1 cellular context compared by ENCODE assay signal in genomic region chr16:58733671-58734458, GRCh38.
TF ChIP-seq lines count a peak whose summit lies in the region.

Gene GOT2, minus strand, starts transcription at chr16:58734316. Its CDS starts 88 bp downstream, at chr16:58734228.

TF ChIP-seq in K562, 482 proteins besides CTCF, POLR2A, EP300 and RAD21 (continued from another document and continues in another):
- TF ChIP-seq, protein P1, sequence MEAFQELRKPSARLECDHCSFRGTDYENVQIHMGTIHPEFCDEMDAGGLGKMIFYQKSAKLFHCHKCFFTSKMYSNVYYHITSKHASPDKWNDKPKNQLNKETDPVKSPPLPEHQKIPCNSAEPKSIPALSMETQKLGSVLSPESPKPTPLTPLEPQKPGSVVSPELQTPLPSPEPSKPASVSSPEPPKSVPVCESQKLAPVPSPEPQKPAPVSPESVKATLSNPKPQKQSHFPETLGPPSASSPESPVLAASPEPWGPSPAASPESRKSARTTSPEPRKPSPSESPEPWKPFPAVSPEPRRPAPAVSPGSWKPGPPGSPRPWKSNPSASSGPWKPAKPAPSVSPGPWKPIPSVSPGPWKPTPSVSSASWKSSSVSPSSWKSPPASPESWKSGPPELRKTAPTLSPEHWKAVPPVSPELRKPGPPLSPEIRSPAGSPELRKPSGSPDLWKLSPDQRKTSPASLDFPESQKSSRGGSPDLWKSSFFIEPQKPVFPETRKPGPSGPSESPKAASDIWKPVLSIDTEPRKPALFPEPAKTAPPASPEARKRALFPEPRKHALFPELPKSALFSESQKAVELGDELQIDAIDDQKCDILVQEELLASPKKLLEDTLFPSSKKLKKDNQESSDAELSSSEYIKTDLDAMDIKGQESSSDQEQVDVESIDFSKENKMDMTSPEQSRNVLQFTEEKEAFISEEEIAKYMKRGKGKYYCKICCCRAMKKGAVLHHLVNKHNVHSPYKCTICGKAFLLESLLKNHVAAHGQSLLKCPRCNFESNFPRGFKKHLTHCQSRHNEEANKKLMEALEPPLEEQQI (IDR thresholded peaks at IDR 0.05): peak; percentile 96
- peak; percentile 90 for TF ChIP-seq TAF1 (IDR thresholded peaks at IDR 0.05; ENCODE audit: control insufficient read depth, extremely low read depth, insufficient read depth, low read length, severe bottlenecking)
- TF ChIP-seq FOXK1 (CRISPR knock-in tag; IDR thresholded peaks at IDR 0.05; ENCODE audit: borderline replicate concordance): peak; percentile 89
- TF ChIP-seq AFF4 (CRISPR knock-in tag; IDR thresholded peaks at IDR 0.05): peak; percentile 90
- no peak; the same call in 1 of the 2 replicates for TF ChIP-seq NFRKB (IDR thresholded peaks at IDR 0.05; ENCODE audit: low read depth)
- peak; percentile 89 for TF ChIP-seq SUPT5H (IDR thresholded peaks at IDR 0.05)
- TF ChIP-seq SOX6 (IDR thresholded peaks at IDR 0.05): peak; percentile 71; the same call in 1 of the 2 replicates
- TF ChIP-seq TEAD1 (CRISPR knock-in tag; IDR thresholded peaks at IDR 0.05): peak; percentile 38 to 61; a peak in 2 of 4 replicates
- peak; percentile 74 for TF ChIP-seq POLR2B (IDR thresholded peaks at IDR 0.05; ENCODE audit: low read depth, partially characterized antibody)
- TF ChIP-seq PCBP1 (IDR thresholded peaks at IDR 0.05; ENCODE audit: low read depth, low read length, poor library complexity, severe bottlenecking): peak; percentile 62
- TF ChIP-seq, protein P2, sequence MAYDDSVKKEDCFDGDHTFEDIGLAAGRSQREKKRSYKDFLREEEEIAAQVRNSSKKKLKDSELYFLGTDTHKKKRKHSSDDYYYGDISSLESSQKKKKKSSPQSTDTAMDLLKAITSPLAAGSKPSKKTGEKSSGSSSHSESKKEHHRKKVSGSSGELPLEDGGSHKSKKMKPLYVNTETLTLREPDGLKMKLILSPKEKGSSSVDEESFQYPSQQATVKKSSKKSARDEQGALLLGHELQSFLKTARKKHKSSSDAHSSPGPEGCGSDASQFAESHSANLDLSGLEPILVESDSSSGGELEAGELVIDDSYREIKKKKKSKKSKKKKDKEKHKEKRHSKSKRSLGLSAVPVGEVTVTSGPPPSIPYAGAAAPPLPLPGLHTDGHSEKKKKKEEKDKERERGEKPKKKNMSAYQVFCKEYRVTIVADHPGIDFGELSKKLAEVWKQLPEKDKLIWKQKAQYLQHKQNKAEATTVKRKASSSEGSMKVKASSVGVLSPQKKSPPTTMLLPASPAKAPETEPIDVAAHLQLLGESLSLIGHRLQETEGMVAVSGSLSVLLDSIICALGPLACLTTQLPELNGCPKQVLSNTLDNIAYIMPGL (CRISPR knock-in tag; IDR thresholded peaks at IDR 0.05): peak; percentile 94
- TF ChIP-seq PRDM10 (IDR thresholded peaks at IDR 0.05; ENCODE audit: partially characterized antibody): peak; percentile 32
- TF ChIP-seq CBX1 (IDR thresholded peaks at IDR 0.05; ENCODE audit: low read depth): peak; percentile 79; the same call in 1 of the 2 replicates
- TF ChIP-seq EZH2 (IDR thresholded peaks at IDR 0.05; ENCODE audit: borderline replicate concordance, low read depth, low read length): no peak
- peak; percentile 64 for TF ChIP-seq GABPA (tag; conservative IDR thresholded peaks at IDR 0.05; ENCODE audit: low read depth)
- peak in 1 of 2 experiments; percentile 88; a peak in 2 of 4 replicates for TF ChIP-seq HDAC1 (IDR thresholded peaks at IDR 0.05)
- peak; percentile 25; the same call in 1 of the 2 replicates for TF ChIP-seq L3MBTL2 (IDR thresholded peaks at IDR 0.05)
- no peak; the same call in 1 of the 2 replicates for TF ChIP-seq ZBTB17 (CRISPR knock-in tag; IDR thresholded peaks at IDR 0.05)
- TF ChIP-seq MTA3 (IDR thresholded peaks at IDR 0.05; ENCODE audit: borderline replicate concordance): peak; percentile 50; the same call in 1 of the 2 replicates
- no peak for TF ChIP-seq PRPF4 (IDR thresholded peaks at IDR 0.05; ENCODE audit: insufficient read depth, low read depth, low read length, poor library complexity, severe bottlenecking)
- peak; percentile 95 for TF ChIP-seq RBFOX2 (IDR thresholded peaks at IDR 0.05; ENCODE audit: low read depth, low read length)
- peak; percentile 39; the same call in 1 of the 2 replicates for TF ChIP-seq EGR1 (conservative IDR thresholded peaks at IDR 0.05)
- no peak for TF ChIP-seq HSF4 (CRISPR knock-in tag; IDR thresholded peaks at IDR 0.05; ENCODE audit: borderline replicate concordance)
- peak; percentile 15; the same call in 1 of the 2 replicates for TF ChIP-seq NR1H2 (CRISPR knock-in tag; IDR thresholded peaks at IDR 0.05)
- TF ChIP-seq RCOR1 (IDR thresholded peaks at IDR 0.05; ENCODE audit: borderline replicate concordance in 1 of 2, low read depth in 2 of 2, low read length in 2 of 2): peak in 1 of 2 experiments; percentile 79; a peak in 2 of 4 replicates
- TF ChIP-seq ZNF408 (CRISPR knock-in tag; IDR thresholded peaks at IDR 0.05; ENCODE audit: low read depth): no peak
- TF ChIP-seq, protein P3, sequence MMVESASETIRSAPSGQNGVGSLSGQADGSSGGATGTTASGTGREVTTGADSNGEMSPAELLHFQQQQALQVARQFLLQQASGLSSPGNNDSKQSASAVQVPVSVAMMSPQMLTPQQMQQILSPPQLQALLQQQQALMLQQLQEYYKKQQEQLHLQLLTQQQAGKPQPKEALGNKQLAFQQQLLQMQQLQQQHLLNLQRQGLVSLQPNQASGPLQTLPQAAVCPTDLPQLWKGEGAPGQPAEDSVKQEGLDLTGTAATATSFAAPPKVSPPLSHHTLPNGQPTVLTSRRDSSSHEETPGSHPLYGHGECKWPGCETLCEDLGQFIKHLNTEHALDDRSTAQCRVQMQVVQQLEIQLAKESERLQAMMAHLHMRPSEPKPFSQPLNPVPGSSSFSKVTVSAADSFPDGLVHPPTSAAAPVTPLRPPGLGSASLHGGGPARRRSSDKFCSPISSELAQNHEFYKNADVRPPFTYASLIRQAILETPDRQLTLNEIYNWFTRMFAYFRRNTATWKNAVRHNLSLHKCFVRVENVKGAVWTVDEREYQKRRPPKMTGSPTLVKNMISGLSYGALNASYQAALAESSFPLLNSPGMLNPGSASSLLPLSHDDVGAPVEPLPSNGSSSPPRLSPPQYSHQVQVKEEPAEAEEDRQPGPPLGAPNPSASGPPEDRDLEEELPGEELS (CRISPR knock-in tag; IDR thresholded peaks at IDR 0.05; ENCODE audit: borderline replicate concordance): peak; percentile 93
- TF ChIP-seq TFAP4 (CRISPR knock-in tag; IDR thresholded peaks at IDR 0.05; ENCODE audit: borderline replicate concordance): peak; percentile 91
- TF ChIP-seq USF1 (CRISPR knock-in tag; IDR thresholded peaks at IDR 0.05): peak; percentile 54
- peak in 1 of 2 experiments; percentile 86; a peak in 2 of 3 replicates for TF ChIP-seq CBX3 (IDR thresholded peaks at IDR 0.05; ENCODE audit: borderline replicate concordance in 1 of 2, low read length in 2 of 2)
- no peak for TF ChIP-seq ZNF282 (CRISPR knock-in tag; IDR thresholded peaks at IDR 0.05)
- TF ChIP-seq JUN (IDR thresholded peaks at IDR 0.05; ENCODE audit: borderline replicate concordance, low read depth, low read length): 0 out of 2 replicates have a peak, but pooled peaks have one; percentile 35
- TF ChIP-seq JUN (CRISPR knock-in tag; IDR thresholded peaks at IDR 0.05; ENCODE audit: borderline replicate concordance): no peak; the same call in 1 of the 2 replicates
- TF ChIP-seq, protein P4, sequence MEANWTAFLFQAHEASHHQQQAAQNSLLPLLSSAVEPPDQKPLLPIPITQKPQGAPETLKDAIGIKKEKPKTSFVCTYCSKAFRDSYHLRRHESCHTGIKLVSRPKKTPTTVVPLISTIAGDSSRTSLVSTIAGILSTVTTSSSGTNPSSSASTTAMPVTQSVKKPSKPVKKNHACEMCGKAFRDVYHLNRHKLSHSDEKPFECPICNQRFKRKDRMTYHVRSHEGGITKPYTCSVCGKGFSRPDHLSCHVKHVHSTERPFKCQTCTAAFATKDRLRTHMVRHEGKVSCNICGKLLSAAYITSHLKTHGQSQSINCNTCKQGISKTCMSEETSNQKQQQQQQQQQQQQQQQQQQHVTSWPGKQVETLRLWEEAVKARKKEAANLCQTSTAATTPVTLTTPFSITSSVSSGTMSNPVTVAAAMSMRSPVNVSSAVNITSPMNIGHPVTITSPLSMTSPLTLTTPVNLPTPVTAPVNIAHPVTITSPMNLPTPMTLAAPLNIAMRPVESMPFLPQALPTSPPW (CRISPR knock-in tag; IDR thresholded peaks at IDR 0.05): peak; percentile 52; the same call in 1 of the 2 replicates
- no peak for TF ChIP-seq ZNF184 (CRISPR knock-in tag; IDR thresholded peaks at IDR 0.05)
- peak; percentile 50; the same call in 1 of the 2 replicates for TF ChIP-seq LARP7 (IDR thresholded peaks at IDR 0.05)
- peak; percentile 40; the same call in 1 of the 2 replicates for TF ChIP-seq ZKSCAN1 (IDR thresholded peaks at IDR 0.05; ENCODE audit: low read depth, low read length)
- 0 out of 2 replicates have a peak, but pooled peaks have one; percentile 9 for TF ChIP-seq MEF2A (IDR thresholded peaks at IDR 0.05; ENCODE audit: control insufficient read depth, low read depth, low read length)
- TF ChIP-seq LCOR (CRISPR knock-in tag; IDR thresholded peaks at IDR 0.05): peak; percentile 73; the same call in 1 of the 2 replicates
- TF ChIP-seq, protein P5, sequence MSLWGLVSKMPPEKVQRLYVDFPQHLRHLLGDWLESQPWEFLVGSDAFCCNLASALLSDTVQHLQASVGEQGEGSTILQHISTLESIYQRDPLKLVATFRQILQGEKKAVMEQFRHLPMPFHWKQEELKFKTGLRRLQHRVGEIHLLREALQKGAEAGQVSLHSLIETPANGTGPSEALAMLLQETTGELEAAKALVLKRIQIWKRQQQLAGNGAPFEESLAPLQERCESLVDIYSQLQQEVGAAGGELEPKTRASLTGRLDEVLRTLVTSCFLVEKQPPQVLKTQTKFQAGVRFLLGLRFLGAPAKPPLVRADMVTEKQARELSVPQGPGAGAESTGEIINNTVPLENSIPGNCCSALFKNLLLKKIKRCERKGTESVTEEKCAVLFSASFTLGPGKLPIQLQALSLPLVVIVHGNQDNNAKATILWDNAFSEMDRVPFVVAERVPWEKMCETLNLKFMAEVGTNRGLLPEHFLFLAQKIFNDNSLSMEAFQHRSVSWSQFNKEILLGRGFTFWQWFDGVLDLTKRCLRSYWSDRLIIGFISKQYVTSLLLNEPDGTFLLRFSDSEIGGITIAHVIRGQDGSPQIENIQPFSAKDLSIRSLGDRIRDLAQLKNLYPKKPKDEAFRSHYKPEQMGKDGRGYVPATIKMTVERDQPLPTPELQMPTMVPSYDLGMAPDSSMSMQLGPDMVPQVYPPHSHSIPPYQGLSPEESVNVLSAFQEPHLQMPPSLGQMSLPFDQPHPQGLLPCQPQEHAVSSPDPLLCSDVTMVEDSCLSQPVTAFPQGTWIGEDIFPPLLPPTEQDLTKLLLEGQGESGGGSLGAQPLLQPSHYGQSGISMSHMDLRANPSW (CRISPR knock-in tag; IDR thresholded peaks at IDR 0.05): no peak
